Comparison of ENCODE assay signal across 1 cellular context in the genomic region with DNA sequence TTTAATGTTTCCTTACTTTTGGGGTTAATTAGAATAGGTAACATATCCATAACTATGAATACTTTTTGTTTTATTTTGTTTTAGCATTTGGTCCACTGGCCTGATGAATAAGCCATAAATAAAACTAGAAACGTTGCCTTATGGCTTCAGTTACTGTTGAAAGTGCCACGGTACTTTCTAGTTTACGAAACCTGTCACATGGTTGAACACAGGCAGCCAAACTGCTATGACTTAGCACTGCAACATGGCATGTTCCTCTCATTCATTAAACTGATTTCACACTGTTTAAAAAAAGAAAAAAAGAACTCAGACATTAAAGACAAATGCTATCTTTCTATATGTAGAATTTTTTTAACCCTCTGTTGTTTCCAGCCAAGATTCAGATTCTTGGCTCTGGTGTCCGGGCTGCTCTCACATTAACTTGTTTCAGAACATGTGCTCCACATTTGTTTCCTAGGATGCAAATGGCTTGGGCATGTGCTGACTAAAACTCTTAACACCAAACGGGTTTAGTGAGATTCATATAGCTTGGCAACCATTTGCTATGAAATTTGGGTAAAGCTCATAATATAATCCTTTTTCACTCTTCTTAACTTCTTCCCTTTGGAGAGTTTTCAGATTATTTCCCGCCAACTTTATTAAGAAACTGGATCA.
TF ChIP-seq lines count a peak whose summit lies in the region.

No MANE protein-coding gene starts in this region.

TF ChIP-seq in WTC11, 78 proteins besides CTCF, POLR2A, EP300 and RAD21 (continued from another document):
- no peak for TF ChIP-seq ATF6 (CRISPR knock-in tag; IDR thresholded peaks at IDR 0.05)
- no peak for TF ChIP-seq PRRX2 (CRISPR knock-in tag; IDR thresholded peaks at IDR 0.05)
